Comparison of ENCODE assay signal across 9 cellular contexts in genomic region chr17:20613905-20614304, GRCh38. TPM values are rescaled to one million over a fixed set of nuclear protein-coding genes. Genes with fewer than 3 reads are reported as not detected.
"Had no signal": no experiment of that assay in that cellular context is flagged by ENCODE, and none has a peak within 500 bp of the region (broad histone marks: within the 10 kb centered on the region; RNA-seq: fewer than 3 reads in every experiment).

No MANE protein-coding gene starts in this region.

- DNase-seq: GDM1, GF-D8 had no signal

- FAIRE-seq: G401.6, GM12878, GM12891, GM12892, GM18507, GM19239 had no signal

- ATAC-seq: GM12878 had no signal

- H3K4me3 ChIP-seq: GM12878 had no signal

RNA-seq across cellular contexts. Expression of gene CDRT15L2, which starts 34.4 kb away (rescaled TPM):
- total RNA-seq: G401, GM12878 had no signal
- polyA plus RNA-seq: GM12878 had no signal
